ENCODE assay signal across 7 cellular contexts in genomic region chrX:121084247-121084646, GRCh38. TPM values are rescaled to one million over a fixed set of nuclear protein-coding genes. Genes with fewer than 3 reads are reported as not detected.
DNase-seq lines count a peak whose midpoint lies in the region; TF ChIP-seq lines count a peak whose summit lies in the region.
"Not testable (repeated sequence)": the region's sequence is repeated elsewhere in the genome, so short reads cannot be mapped to it uniquely, and the experiment has no call there.

No MANE protein-coding gene starts in this region.

- peaks cover 10% of the 10 kb centered on the region for H3K4me1 ChIP-seq in endodermal cell (ENCODE audit: control insufficient read depth, insufficient read depth, low read length)

- H3K9me3 Mint-ChIP-seq in endodermal cell = peaks cover 44% of the 10 kb centered on the region
- H3K9me3 Mint-ChIP-seq in type B pancreatic cell = not testable (repeated sequence)

- TF ChIP-seq CTCF in endodermal cell (conservative IDR thresholded peaks at IDR 0.05); type B pancreatic cell (conservative IDR thresholded peaks at IDR 0.05): not testable (repeated sequence)

- not testable (repeated sequence) for H3K36me3 Mint-ChIP-seq in endodermal cell (ENCODE audit: low read depth); type B pancreatic cell

- H3K27me3 ChIP-seq in endodermal cell (ENCODE audit: control insufficient read depth, insufficient read depth, low read length, poor library complexity, severe bottlenecking) = not testable (repeated sequence)

- H3K4me3 Mint-ChIP-seq in endodermal cell, type B pancreatic cell: not testable (repeated sequence)

- peak overlapping the region; percentile 62 for H3K27ac Mint-ChIP-seq in endodermal cell
- H3K27ac Mint-ChIP-seq in type B pancreatic cell = peak overlapping the region; percentile 70

- not testable (repeated sequence) for H3K9me3 ChIP-seq in endodermal cell (ENCODE audit: control insufficient read depth, low read length)

- H3K4me3 ChIP-seq in endodermal cell (ENCODE audit: low read length) = not testable (repeated sequence)

- not testable (repeated sequence) for H3K27me3 Mint-ChIP-seq in endodermal cell (ENCODE audit: insufficient read depth); type B pancreatic cell

- not testable (repeated sequence) for H3K27ac ChIP-seq in endodermal cell (ENCODE audit: low read depth, low read length)

- H3K36me3 ChIP-seq in endodermal cell (ENCODE audit: control insufficient read depth, insufficient read depth, low read length) = not testable (repeated sequence)

- DNase-seq in DMS153 treated with DMSO at 0.1 percent for 48 hours (lab: John Stamatoyannopoulos, UW; ENCODE audit: unreplicated experiment) (peak; percentile 42), NCI-H1092 (lab: John Stamatoyannopoulos, UW) (peak; percentile 23), NCI-H1930 (lab: John Stamatoyannopoulos, UW) (peak; percentile 40 to 46), NCI-H69 (lab: John Stamatoyannopoulos, UW) (peak; percentile 92), NCI-H82 (lab: John Stamatoyannopoulos, UW) (peak; percentile 93)
- not testable (repeated sequence) for DNase-seq in endodermal cell; type B pancreatic cell (ENCODE audit: extremely low spot score, unreplicated experiment)

- H3K4me1 Mint-ChIP-seq in endodermal cell = peaks cover 20% of the 10 kb centered on the region
- H3K4me1 Mint-ChIP-seq in type B pancreatic cell (ENCODE audit: unreplicated experiment) = not testable (repeated sequence)

- WGBS in endodermal cell (ENCODE audit: insufficient coverage in 1 of 2, insufficient read length in 1 of 2), 2 experiments = 69% methylated on average over 2 of the region's 2 CpGs; no CpG with 5 or more reads in 1 of the 2 experiments

- H3K9ac ChIP-seq in endodermal cell (ENCODE audit: extremely low read depth, low read length, poor library complexity, severe bottlenecking) = not testable (repeated sequence)

RNA-seq across cellular contexts. Expression of gene GLUD2, which starts 36.8 kb away (rescaled TPM):
- total RNA-seq in endodermal cell = 1 to 10 TPM; 3.6 to 7.9 TPM
- 4.8 TPM for polyA plus RNA-seq in endodermal cell (2013, experiment 1 of 2)
- polyA plus RNA-seq in endodermal cell (2013, experiment 2 of 2) = 4.3 TPM
- 5.8 and 9.8 TPM in 2 replicates for total RNA-seq in type B pancreatic cell (ENCODE audit: low replicate concordance)
